1 cellular context compared by ENCODE assay signal in the genomic region with DNA sequence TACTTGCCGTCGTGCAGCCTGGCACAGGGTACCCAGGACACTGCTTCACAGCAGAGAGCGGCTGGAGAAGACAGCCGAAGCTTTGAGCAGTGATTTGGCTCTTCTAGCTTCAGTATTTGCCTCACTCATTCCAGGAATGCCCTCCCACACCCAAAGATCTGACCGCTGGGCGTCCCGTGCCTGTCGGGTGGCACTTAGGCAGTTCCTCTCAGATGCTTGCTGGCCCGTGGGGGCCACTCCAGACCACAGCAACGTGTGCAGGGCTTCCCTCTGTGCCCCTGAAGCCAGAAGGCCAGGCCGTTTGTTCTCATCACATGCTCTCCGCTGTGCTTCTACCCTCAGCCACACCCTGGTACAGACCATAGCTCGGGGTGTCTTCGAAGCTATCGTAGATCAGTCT.
TF ChIP-seq lines count a peak whose summit lies in the region.

No MANE protein-coding gene starts in this region.

TF ChIP-seq in GM23338, 12 proteins besides CTCF, POLR2A, EP300 and RAD21 (continued from another document):
- TF ChIP-seq, protein P1, sequence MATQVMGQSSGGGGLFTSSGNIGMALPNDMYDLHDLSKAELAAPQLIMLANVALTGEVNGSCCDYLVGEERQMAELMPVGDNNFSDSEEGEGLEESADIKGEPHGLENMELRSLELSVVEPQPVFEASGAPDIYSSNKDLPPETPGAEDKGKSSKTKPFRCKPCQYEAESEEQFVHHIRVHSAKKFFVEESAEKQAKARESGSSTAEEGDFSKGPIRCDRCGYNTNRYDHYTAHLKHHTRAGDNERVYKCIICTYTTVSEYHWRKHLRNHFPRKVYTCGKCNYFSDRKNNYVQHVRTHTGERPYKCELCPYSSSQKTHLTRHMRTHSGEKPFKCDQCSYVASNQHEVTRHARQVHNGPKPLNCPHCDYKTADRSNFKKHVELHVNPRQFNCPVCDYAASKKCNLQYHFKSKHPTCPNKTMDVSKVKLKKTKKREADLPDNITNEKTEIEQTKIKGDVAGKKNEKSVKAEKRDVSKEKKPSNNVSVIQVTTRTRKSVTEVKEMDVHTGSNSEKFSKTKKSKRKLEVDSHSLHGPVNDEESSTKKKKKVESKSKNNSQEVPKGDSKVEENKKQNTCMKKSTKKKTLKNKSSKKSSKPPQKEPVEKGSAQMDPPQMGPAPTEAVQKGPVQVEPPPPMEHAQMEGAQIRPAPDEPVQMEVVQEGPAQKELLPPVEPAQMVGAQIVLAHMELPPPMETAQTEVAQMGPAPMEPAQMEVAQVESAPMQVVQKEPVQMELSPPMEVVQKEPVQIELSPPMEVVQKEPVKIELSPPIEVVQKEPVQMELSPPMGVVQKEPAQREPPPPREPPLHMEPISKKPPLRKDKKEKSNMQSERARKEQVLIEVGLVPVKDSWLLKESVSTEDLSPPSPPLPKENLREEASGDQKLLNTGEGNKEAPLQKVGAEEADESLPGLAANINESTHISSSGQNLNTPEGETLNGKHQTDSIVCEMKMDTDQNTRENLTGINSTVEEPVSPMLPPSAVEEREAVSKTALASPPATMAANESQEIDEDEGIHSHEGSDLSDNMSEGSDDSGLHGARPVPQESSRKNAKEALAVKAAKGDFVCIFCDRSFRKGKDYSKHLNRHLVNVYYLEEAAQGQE (IDR thresholded peaks at IDR 0.05; ENCODE audit: unreplicated experiment), result no peak
- TF ChIP-seq ZNF331 (CRISPR knock-in tag; IDR thresholded peaks at IDR 0.05; ENCODE audit: low read depth), result no peak
- no peak for TF ChIP-seq JUNB (IDR thresholded peaks at IDR 0.05; ENCODE audit: unreplicated experiment)
- TF ChIP-seq, protein P2, sequence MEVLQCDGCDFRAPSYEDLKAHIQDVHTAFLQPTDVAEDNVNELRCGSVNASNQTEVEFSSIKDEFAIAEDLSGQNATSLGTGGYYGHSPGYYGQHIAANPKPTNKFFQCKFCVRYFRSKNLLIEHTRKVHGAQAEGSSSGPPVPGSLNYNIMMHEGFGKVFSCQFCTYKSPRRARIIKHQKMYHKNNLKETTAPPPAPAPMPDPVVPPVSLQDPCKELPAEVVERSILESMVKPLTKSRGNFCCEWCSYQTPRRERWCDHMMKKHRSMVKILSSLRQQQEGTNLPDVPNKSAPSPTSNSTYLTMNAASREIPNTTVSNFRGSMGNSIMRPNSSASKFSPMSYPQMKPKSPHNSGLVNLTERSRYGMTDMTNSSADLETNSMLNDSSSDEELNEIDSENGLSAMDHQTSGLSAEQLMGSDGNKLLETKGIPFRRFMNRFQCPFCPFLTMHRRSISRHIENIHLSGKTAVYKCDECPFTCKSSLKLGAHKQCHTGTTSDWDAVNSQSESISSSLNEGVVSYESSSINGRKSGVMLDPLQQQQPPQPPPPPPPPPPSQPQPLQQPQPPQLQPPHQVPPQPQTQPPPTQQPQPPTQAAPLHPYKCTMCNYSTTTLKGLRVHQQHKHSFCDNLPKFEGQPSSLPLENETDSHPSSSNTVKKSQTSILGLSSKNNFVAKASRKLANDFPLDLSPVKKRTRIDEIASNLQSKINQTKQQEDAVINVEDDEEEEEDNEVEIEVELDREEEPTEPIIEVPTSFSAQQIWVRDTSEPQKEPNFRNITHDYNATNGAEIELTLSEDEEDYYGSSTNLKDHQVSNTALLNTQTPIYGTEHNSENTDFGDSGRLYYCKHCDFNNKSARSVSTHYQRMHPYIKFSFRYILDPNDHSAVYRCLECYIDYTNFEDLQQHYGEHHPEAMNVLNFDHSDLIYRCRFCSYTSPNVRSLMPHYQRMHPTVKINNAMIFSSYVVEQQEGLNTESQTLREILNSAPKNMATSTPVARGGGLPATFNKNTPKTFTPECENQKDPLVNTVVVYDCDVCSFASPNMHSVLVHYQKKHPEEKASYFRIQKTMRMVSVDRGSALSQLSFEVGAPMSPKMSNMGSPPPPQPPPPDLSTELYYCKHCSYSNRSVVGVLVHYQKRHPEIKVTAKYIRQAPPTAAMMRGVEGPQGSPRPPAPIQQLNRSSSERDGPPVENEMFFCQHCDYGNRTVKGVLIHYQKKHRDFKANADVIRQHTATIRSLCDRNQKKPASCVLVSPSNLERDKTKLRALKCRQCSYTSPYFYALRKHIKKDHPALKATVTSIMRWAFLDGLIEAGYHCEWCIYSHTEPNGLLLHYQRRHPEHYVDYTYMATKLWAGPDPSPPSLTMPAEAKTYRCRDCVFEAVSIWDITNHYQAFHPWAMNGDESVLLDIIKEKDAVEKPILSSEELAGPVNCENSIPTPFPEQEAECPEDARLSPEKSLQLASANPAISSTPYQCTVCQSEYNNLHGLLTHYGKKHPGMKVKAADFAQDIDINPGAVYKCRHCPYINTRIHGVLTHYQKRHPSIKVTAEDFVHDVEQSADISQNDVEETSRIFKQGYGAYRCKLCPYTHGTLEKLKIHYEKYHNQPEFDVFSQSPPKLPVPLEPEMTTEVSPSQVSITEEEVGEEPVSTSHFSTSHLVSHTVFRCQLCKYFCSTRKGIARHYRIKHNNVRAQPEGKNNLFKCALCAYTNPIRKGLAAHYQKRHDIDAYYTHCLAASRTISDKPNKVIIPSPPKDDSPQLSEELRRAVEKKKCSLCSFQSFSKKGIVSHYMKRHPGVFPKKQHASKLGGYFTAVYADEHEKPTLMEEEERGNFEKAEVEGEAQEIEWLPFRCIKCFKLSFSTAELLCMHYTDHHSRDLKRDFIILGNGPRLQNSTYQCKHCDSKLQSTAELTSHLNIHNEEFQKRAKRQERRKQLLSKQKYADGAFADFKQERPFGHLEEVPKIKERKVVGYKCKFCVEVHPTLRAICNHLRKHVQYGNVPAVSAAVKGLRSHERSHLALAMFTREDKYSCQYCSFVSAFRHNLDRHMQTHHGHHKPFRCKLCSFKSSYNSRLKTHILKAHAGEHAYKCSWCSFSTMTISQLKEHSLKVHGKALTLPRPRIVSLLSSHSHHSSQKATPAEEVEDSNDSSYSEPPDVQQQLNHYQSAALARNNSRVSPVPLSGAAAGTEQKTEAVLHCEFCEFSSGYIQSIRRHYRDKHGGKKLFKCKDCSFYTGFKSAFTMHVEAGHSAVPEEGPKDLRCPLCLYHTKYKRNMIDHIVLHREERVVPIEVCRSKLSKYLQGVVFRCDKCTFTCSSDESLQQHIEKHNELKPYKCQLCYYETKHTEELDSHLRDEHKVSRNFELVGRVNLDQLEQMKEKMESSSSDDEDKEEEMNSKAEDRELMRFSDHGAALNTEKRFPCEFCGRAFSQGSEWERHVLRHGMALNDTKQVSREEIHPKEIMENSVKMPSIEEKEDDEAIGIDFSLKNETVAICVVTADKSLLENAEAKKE (CRISPR knock-in tag; IDR thresholded peaks at IDR 0.05), result no peak
- TF ChIP-seq CREB1 (CRISPR knock-in tag; IDR thresholded peaks at IDR 0.05; ENCODE audit: low read depth), result no peak
- TF ChIP-seq EZH2phosphoT487 (IDR thresholded peaks at IDR 0.05; ENCODE audit: unreplicated experiment), result no peak
